Comparison of ENCODE assay signal across 17 cellular contexts in the genomic region with DNA sequence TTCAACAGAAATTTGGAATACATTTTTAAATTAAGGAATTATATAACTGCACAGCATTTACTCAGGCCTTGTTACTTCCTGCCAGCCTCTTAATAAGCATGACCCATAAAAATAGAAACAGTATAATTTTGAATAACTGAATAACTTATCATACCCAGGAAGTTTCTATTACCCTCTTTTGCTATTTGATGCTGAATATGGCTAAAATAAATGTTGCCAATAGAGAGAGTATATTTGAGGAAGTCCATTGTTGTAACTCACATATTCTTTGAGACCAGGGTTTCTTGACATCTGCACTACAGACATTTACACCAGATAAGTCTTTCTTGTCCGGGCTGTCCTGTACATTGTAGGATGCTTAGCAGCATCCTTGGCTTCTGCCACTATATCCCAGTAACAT.
DNase-seq lines count a peak whose midpoint lies in the region; ATAC-seq and TF ChIP-seq lines count a peak whose summit lies in the region.
"Had no signal": no experiment of that assay in that cellular context is flagged by ENCODE, and none has a peak within 500 bp of the region (broad histone marks: within the 10 kb centered on the region; RNA-seq: fewer than 3 reads in every experiment).

No MANE protein-coding gene starts in this region.

- no peaks in the 10 kb centered on the region for H3K27me3 ChIP-seq in CD4-positive, alpha-beta T cell (ENCODE audit: control insufficient read depth, insufficient read depth, low read length)

- CTCF ChIA-PET in CD4-positive, alpha-beta T cell (lab: Charles Lee), result no interaction called here
- CTCF ChIA-PET in activated B cell treated with CpG ODN at 0.5 μM for 24 hours (lab: Charles Lee), result no interaction called here

- H3K27ac Mint-ChIP-seq in CD4-positive, alpha-beta T cell, result peak overlapping the region; percentile 67
- H3K27ac Mint-ChIP-seq in HFFc6 (peak overlapping the region; percentile 24; the same call in 1 of the 2 replicates), activated B cell treated with CpG ODN at 0.5 μM for 24 hours (peak overlapping the region; percentile 39), nephron (peak overlapping the region in 2 of 3 experiments; percentile 23 to 41)
- no peak overlapping the region for H3K27ac Mint-ChIP-seq in activated naive CD4-positive, alpha-beta T cell treated with anti-CD3 and anti-CD28 coated beads, Interleukin-2, amount 50 U/mL, for 72 hours
- H3K27ac Mint-ChIP-seq: T-helper 1 cell treated with Interleukin-12 subunit alpha and Interleukin-12 subunit beta and Interleukin-4 antibody, amounts not matched to agents 30 μg/mL and 1 μg/mL, for 36 hours had no signal

- no peaks in the 10 kb centered on the region for H3K9me3 ChIP-seq in CD4-positive, alpha-beta T cell (ENCODE audit: control insufficient read depth, low read length)
- H3K9me3 ChIP-seq: SK-N-SH had no signal

- peaks cover 77% of the 10 kb centered on the region for H3K4me1 Mint-ChIP-seq in CD4-positive, alpha-beta T cell (ENCODE audit: low read depth)
- peaks cover 32% of the 10 kb centered on the region for H3K4me1 Mint-ChIP-seq in HFFc6 (ENCODE audit: low read depth)
- peaks cover 49% of the 10 kb centered on the region for H3K4me1 Mint-ChIP-seq in activated B cell treated with CpG ODN at 0.5 μM for 24 hours
- H3K4me1 Mint-ChIP-seq in nephron, result peaks cover 16% of the 10 kb centered on the region

- DNase-seq in CD4-positive, alpha-beta T cell, result no peak
- no peak for DNase-seq in HFFc6
- no peak for DNase-seq in activated B cell treated with CpG ODN at 0.5 μM for 24 hours
- no peak for DNase-seq in SW 1271 (lab: John Stamatoyannopoulos, UW)
- no peak for DNase-seq in NCI-H1436 (lab: John Stamatoyannopoulos, UW)
- DNase-seq in activated naive CD4-positive, alpha-beta T cell treated with anti-CD3 and anti-CD28 coated beads, Interleukin-2, amount 50 U/mL, for 72 hours (ENCODE audit: low spot score in 2 of 2), result no peak
- DNase-seq: GM23248, NCI-H1436 treated with DMSO at 0.1 percent for 48 hours, NCI-H2029 treated with DMSO at 0.1 percent for 48 hours, NCI-H226, NCI-H524 treated with DMSO at 0.1 percent for 48 hours, Right ventricle myocardium superior, SK-N-SH had no signal

- no peaks in the 10 kb centered on the region for H3K27me3 Mint-ChIP-seq in CD4-positive, alpha-beta T cell
- H3K27me3 Mint-ChIP-seq in HFFc6 (ENCODE audit: insufficient read depth), result no peaks in the 10 kb centered on the region; the same call in none of the 2 replicates
- no peaks in the 10 kb centered on the region for H3K27me3 Mint-ChIP-seq in activated B cell treated with CpG ODN at 0.5 μM for 24 hours
- H3K27me3 Mint-ChIP-seq in nephron (ENCODE audit: low read depth), result no peaks in the 10 kb centered on the region

- no peaks in the 10 kb centered on the region for H3K9me3 Mint-ChIP-seq in CD4-positive, alpha-beta T cell
- H3K9me3 Mint-ChIP-seq in HFFc6, result no peaks in the 10 kb centered on the region
- no peaks in the 10 kb centered on the region for H3K9me3 Mint-ChIP-seq in activated B cell treated with CpG ODN at 0.5 μM for 24 hours
- no peaks in the 10 kb centered on the region for H3K9me3 Mint-ChIP-seq in nephron
- no peaks in the 10 kb centered on the region for H3K9me3 Mint-ChIP-seq in activated naive CD4-positive, alpha-beta T cell treated with anti-CD3 and anti-CD28 coated beads, Interleukin-2, amount 50 U/mL, for 72 hours
- H3K9me3 Mint-ChIP-seq: T-helper 1 cell treated with Interleukin-12 subunit alpha and Interleukin-12 subunit beta and Interleukin-4 antibody, amounts not matched to agents 30 μg/mL and 1 μg/mL, for 36 hours had no signal

- no peak overlapping the region for H3K27ac ChIP-seq in CD4-positive, alpha-beta T cell (ENCODE audit: low read depth, low read length)
- H3K27ac ChIP-seq: GM23248 had no signal

- no peak for ATAC-seq in CD4-positive, alpha-beta T cell (ENCODE audit: poor library complexity)
- ATAC-seq in activated B cell treated with CpG ODN at 0.5 μM for 24 hours (ENCODE audit: low read depth), result no peak
- ATAC-seq in activated naive CD4-positive, alpha-beta T cell treated with anti-CD3 and anti-CD28 coated beads, Interleukin-2, amount 50 U/mL, for 72 hours, result no peak
- ATAC-seq: HCT116, K562 had no signal

- no peak for TF ChIP-seq CTCF in CD4-positive, alpha-beta T cell (IDR thresholded peaks at IDR 0.05)
- TF ChIP-seq CTCF in HFFc6 (IDR thresholded peaks at IDR 0.05), result no peak
- no peak for TF ChIP-seq CTCF in activated B cell treated with CpG ODN at 0.5 μM for 24 hours (IDR thresholded peaks at IDR 0.05)
- TF ChIP-seq CTCF in nephron (IDR thresholded peaks at IDR 0.05; ENCODE audit: unreplicated experiment in 3 of 3), result no peak

- intact Hi-C loops in CD4-positive, alpha-beta T cell (cut with DNase I, micrococcal nuclease), result no loop called here
- intact Hi-C loops in activated B cell treated with CpG ODN at 0.5 μM for 24 hours (cut with micrococcal nuclease), result loop anchor here (1.0 kb wide), 1 partner anchor 11 kb away; no protein-coding TSS in a partner anchor

- peaks cover 9% of the 10 kb centered on the region for H3K36me3 Mint-ChIP-seq in CD4-positive, alpha-beta T cell (ENCODE audit: low read depth)
- no peaks in the 10 kb centered on the region for H3K36me3 Mint-ChIP-seq in HFFc6 (ENCODE audit: low read depth)
- H3K36me3 Mint-ChIP-seq in activated B cell treated with CpG ODN at 0.5 μM for 24 hours (ENCODE audit: low read depth), result peaks cover 9% of the 10 kb centered on the region
- H3K36me3 Mint-ChIP-seq in nephron (ENCODE audit: low read depth), result peaks cover 1% of the 10 kb centered on the region
- H3K36me3 Mint-ChIP-seq in activated naive CD4-positive, alpha-beta T cell treated with anti-CD3 and anti-CD28 coated beads, Interleukin-2, amount 50 U/mL, for 72 hours, result peaks cover 2 to 5% of the 10 kb centered on the region in 2 donors

- H3K4me3 Mint-ChIP-seq in CD4-positive, alpha-beta T cell, result no peak overlapping the region
- H3K4me3 Mint-ChIP-seq in HFFc6, result no peak overlapping the region
- no peak overlapping the region for H3K4me3 Mint-ChIP-seq in activated B cell treated with CpG ODN at 0.5 μM for 24 hours
- H3K4me3 Mint-ChIP-seq in nephron, result no peak overlapping the region
- H3K4me3 Mint-ChIP-seq: T-helper 1 cell treated with Interleukin-12 subunit alpha and Interleukin-12 subunit beta and Interleukin-4 antibody, amounts not matched to agents 30 μg/mL and 1 μg/mL, for 36 hours had no signal

- POLR2A ChIA-PET in CD4-positive, alpha-beta T cell (lab: Charles Lee), result no interaction called here
- POLR2A ChIA-PET in activated B cell treated with CpG ODN at 0.5 μM for 24 hours (lab: Charles Lee), result interaction anchor here (0.7 kb wide), 1 partner anchor 897 kb away, joined by 3 read pairs; no protein-coding TSS in a partner anchor

Comparison
In these comparisons a context has a peak if more than half of its experiments do, and no peak if none do; other contexts are left out.
1. H3K27ac Mint-ChIP-seq: peak in CD4-positive, alpha-beta T cell (single experiment), HFFc6 (single experiment), activated B cell treated with CpG ODN at 0.5 μM for 24 hours (single experiment) and nephron (2 of 3); none in activated naive CD4-positive, alpha-beta T cell treated with anti-CD3 and anti-CD28 coated beads, Interleukin-2, amount 50 U/mL, for 72 hours (0 of 2).